Comparison of ENCODE assay signal across 19 cellular contexts in the genomic region with DNA sequence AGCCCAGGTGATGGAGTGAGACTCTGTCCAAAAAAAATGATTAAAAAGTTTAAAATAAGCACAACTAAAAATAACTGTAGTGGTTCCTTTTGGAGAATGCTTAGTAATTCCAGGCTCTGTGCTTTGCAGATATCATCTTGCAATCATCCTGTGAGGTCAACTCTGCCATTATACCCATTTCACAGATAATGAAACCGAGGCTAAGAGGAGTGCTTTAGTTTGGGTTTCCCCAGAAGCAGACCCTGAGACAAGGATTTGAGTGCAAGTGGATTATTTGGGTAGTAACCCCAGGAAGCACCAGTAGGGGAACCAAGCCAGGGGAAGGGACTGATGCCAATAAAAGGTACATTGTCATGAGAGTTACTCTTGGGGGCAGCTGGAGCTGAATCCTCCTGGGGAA. TPM values are rescaled to one million over a fixed set of nuclear protein-coding genes. Genes with fewer than 3 reads are reported as not detected.
DNase-seq lines count a peak whose midpoint lies in the region; ATAC-seq, FAIRE-seq and TF ChIP-seq lines count a peak whose summit lies in the region.
"Had no signal": no experiment of that assay in that cellular context is flagged by ENCODE, and none has a peak within 500 bp of the region (broad histone marks: within the 10 kb centered on the region; RNA-seq: fewer than 3 reads in every experiment).

No MANE protein-coding gene starts in this region.

- TF ChIP-seq EP300 in A549 (IDR thresholded peaks at IDR 0.05) = no peak

- H3K27me3 Mint-ChIP-seq in CD4-positive, CD25-positive, alpha-beta regulatory T cell = no peaks in the 10 kb centered on the region
- H3K27me3 Mint-ChIP-seq in activated naive CD8-positive, alpha-beta T cell treated with anti-CD3 and anti-CD28 coated beads, Interleukin-2, amount 50 U/mL, for 24 hours = no peaks in the 10 kb centered on the region

- DNase-seq in A549 (ENCODE audit: low read depth in 1 of 2, low spot score in 1 of 2) (no peak), HCT116 (ENCODE audit: low read depth, low spot score) (no peak), KG1 (lab: John Stamatoyannopoulos, UW) (no peak), Karpas-422 (no peak), putamen (ENCODE audit: low spot score) (no peak)
- DNase-seq in CD4-positive, CD25-positive, alpha-beta regulatory T cell = no peak
- DNase-seq in activated naive CD8-positive, alpha-beta T cell treated with anti-CD3 and anti-CD28 coated beads, Interleukin-2, amount 50 U/mL, for 24 hours = no peak
- DNase-seq: CD8-positive, alpha-beta memory T cell; DMS79 treated with DMSO at 0.1 percent for 48 hours; NCI-H1417 treated with DMSO at 0.1 percent for 48 hours; NCI-H2029; NCI-H2171; NCI-H446 treated with DMSO at 0.1 percent for 48 hours; NCI-H774; PC-9; SJCRH30; SW 1271 had no signal

- CTCF ChIA-PET in A549 (lab: Yijun Ruan, JAX) = interaction anchor here (0.9 kb wide), 1 partner anchor 434 kb away, joined by 8 read pairs; no protein-coding TSS in a partner anchor
- CTCF ChIA-PET in HCT116 (lab: Charles Lee) = no interaction called here

- no peaks in the 10 kb centered on the region for H3K36me3 Mint-ChIP-seq in CD4-positive, CD25-positive, alpha-beta regulatory T cell
- peaks cover 51% of the 10 kb centered on the region for H3K36me3 Mint-ChIP-seq in activated naive CD8-positive, alpha-beta T cell treated with anti-CD3 and anti-CD28 coated beads, Interleukin-2, amount 50 U/mL, for 24 hours (ENCODE audit: low read depth)

- H4K20me1 ChIP-seq in HCT116 (ENCODE audit: insufficient read depth) (no peaks in the 10 kb centered on the region), Karpas-422 (ENCODE audit: insufficient read depth, low read depth, low read length) (peaks cover 9% of the 10 kb centered on the region; the same call in 1 of the 2 replicates)

- TF ChIP-seq POLR2A in A549 (IDR thresholded peaks at IDR 0.05; ENCODE audit: low read length) (no peak), HCT116 (IDR thresholded peaks at IDR 0.05; ENCODE audit: borderline replicate concordance, extremely low read depth, insufficient read depth, insufficient read length) (no peak)

- H3K9ac ChIP-seq in HCT116 (ENCODE audit: low read length) = no peak overlapping the region
- H3K9ac ChIP-seq in Karpas-422 (ENCODE audit: low read length) = no peak overlapping the region

- H3K4me1 ChIP-seq in A549 (peaks cover 12% of the 10 kb centered on the region), HCT116 (ENCODE audit: control insufficient read depth in 1 of 2, insufficient read depth in 2 of 2, low read length in 2 of 2) (peaks cover 0 to 6% of the 10 kb centered on the region in 2 experiments; a peak in 1 of 4 replicates), Karpas-422 (ENCODE audit: low read length) (peaks cover 5% of the 10 kb centered on the region; the same call in 1 of the 2 replicates)
- peaks cover 21% of the 10 kb centered on the region for H3K4me1 ChIP-seq in CD4-positive, CD25-positive, alpha-beta regulatory T cell (ENCODE audit: control insufficient read depth, insufficient read depth, low read length, poor library complexity, severe bottlenecking)

- TSS peak; percentile 23 for BruUV-seq in HCT116 (replicated peaks; lab: Mats Ljungman, UMichigan)

- H3K79me2 ChIP-seq in HCT116 (ENCODE audit: insufficient read depth, low read length) (peaks cover 6% of the 10 kb centered on the region; the same call in 1 of the 2 replicates), Karpas-422 (ENCODE audit: low read length) (no peaks in the 10 kb centered on the region)

- no peak for TF ChIP-seq CTCF in A549 (IDR thresholded peaks at IDR 0.05)
- no peak for TF ChIP-seq CTCF in HCT116 (IDR thresholded peaks at IDR 0.05 in 2 of 3, conservative IDR thresholded peaks at IDR 0.05 in 1 of 3; ENCODE audit: borderline replicate concordance in 1 of 3, insufficient read depth in 1 of 3, low read depth in 2 of 3, low read length in 2 of 3)

- no peak overlapping the region for H3K4me3 Mint-ChIP-seq in CD4-positive, CD25-positive, alpha-beta regulatory T cell
- H3K4me3 Mint-ChIP-seq in activated naive CD8-positive, alpha-beta T cell treated with anti-CD3 and anti-CD28 coated beads, Interleukin-2, amount 50 U/mL, for 24 hours = no peak overlapping the region
- H3K4me3 Mint-ChIP-seq: CD8-positive, alpha-beta memory T cell had no signal

- no peak for ATAC-seq in A549
- no peak for ATAC-seq in CD4-positive, CD25-positive, alpha-beta regulatory T cell (ENCODE audit: low read depth in 2 of 2)
- no peak for ATAC-seq in HCT116
- ATAC-seq in activated naive CD8-positive, alpha-beta T cell treated with anti-CD3 and anti-CD28 coated beads, Interleukin-2, amount 50 U/mL, for 24 hours = no peak

- H3K9me2 ChIP-seq in HCT116 (ENCODE audit: insufficient read depth) = no peaks in the 10 kb centered on the region
- H3K9me2 ChIP-seq in Karpas-422 (replicated peaks; ENCODE audit: insufficient read depth, low read length) = no peaks in the 10 kb centered on the region

- H3K4me1 Mint-ChIP-seq in CD4-positive, CD25-positive, alpha-beta regulatory T cell = peaks cover 12 to 65% (median 25%) of the 10 kb centered on the region in 4 donors
- H3K4me1 Mint-ChIP-seq in activated naive CD8-positive, alpha-beta T cell treated with anti-CD3 and anti-CD28 coated beads, Interleukin-2, amount 50 U/mL, for 24 hours = peaks cover 90% of the 10 kb centered on the region

- peak overlapping the region in 2 of 3 donors; percentile 20 to 83 for H3K27ac Mint-ChIP-seq in CD4-positive, CD25-positive, alpha-beta regulatory T cell
- H3K27ac Mint-ChIP-seq in activated naive CD8-positive, alpha-beta T cell treated with anti-CD3 and anti-CD28 coated beads, Interleukin-2, amount 50 U/mL, for 24 hours = peak overlapping the region; percentile 46

- no peak for FAIRE-seq in A549 (lab: Jason Lieb, UNC)
- FAIRE-seq: D721Med, H54 had no signal

- H3K27me3 ChIP-seq in CD4-positive, CD25-positive, alpha-beta regulatory T cell (ENCODE audit: control insufficient read depth, insufficient read depth, low read length) = no peaks in the 10 kb centered on the region
- no peaks in the 10 kb centered on the region for H3K27me3 ChIP-seq in HCT116 (ENCODE audit: insufficient read depth, low read length)
- no peaks in the 10 kb centered on the region for H3K27me3 ChIP-seq in Karpas-422 (ENCODE audit: low read length)
- H3K27me3 ChIP-seq: SJCRH30 had no signal

- no peaks in the 10 kb centered on the region for H3K36me3 ChIP-seq in CD4-positive, CD25-positive, alpha-beta regulatory T cell (ENCODE audit: control insufficient read depth, insufficient read depth, low read length)
- H3K36me3 ChIP-seq in HCT116 (ENCODE audit: control insufficient read depth in 1 of 2, insufficient read depth in 2 of 2, low read length in 2 of 2) (peaks cover 0 to 3% of the 10 kb centered on the region in 2 experiments; a peak in 2 of 4 replicates), Karpas-422 (ENCODE audit: insufficient read depth, low read length) (no peaks in the 10 kb centered on the region)
- H3K36me3 ChIP-seq: SJCRH30 had no signal

- H3K9me3 Mint-ChIP-seq in CD4-positive, CD25-positive, alpha-beta regulatory T cell = no peaks in the 10 kb centered on the region
- H3K9me3 Mint-ChIP-seq in activated naive CD8-positive, alpha-beta T cell treated with anti-CD3 and anti-CD28 coated beads, Interleukin-2, amount 50 U/mL, for 24 hours = no peaks in the 10 kb centered on the region
- H3K9me3 Mint-ChIP-seq: CD8-positive, alpha-beta memory T cell had no signal

- intact Hi-C loops in HCT116 (cut with micrococcal nuclease) = no loop called here

- 54% methylated on average over 1 of the region's 1 CpG for whole genome bisulfite sequencing in A549 (ENCODE audit: missing lambda C conversion rate)

- POLR2A ChIA-PET in A549 (lab: Yijun Ruan, JAX) (no interaction called here), HCT116 (lab: Charles Lee) (no interaction called here)

- H3K27ac ChIP-seq in A549 (no peak overlapping the region), HCT116 (ENCODE audit: low read depth, low read length) (no peak overlapping the region), Karpas-422 (ENCODE audit: low read length) (no peak overlapping the region)
- H3K27ac ChIP-seq in CD4-positive, CD25-positive, alpha-beta regulatory T cell (ENCODE audit: insufficient read depth, low read length, poor library complexity, severe bottlenecking) = no peak overlapping the region
- H3K27ac ChIP-seq: PC-9, SJCRH30 had no signal

- TF ChIP-seq RAD21 in A549 (conservative IDR thresholded peaks at IDR 0.05 in 1 of 2, IDR thresholded peaks at IDR 0.05 in 1 of 2) = no peak
- no peak for TF ChIP-seq RAD21 in HCT116 (IDR thresholded peaks at IDR 0.05; ENCODE audit: low read depth)

- RAD21 ChIA-PET in HCT116 (lab: Charles Lee; ENCODE audit: low non-redundant PET in 1 of 2, low total read pairs in 2 of 2, uncharacterized antibody in 2 of 2, unreplicated experiment in 2 of 2) = no interaction called here

- H3K4me3 ChIP-seq in A549 = no peak overlapping the region
- H3K4me3 ChIP-seq in CD4-positive, CD25-positive, alpha-beta regulatory T cell (ENCODE audit: low read depth, low read length) = no peak overlapping the region
- H3K4me3 ChIP-seq in HCT116 (replicated peaks in 1 of 2; ENCODE audit: low read depth in 1 of 2, low read length in 2 of 2) = no peak overlapping the region
- no peak overlapping the region for H3K4me3 ChIP-seq in Karpas-422 (ENCODE audit: low read length)
- H3K4me3 ChIP-seq: PC-9, SJCRH30 had no signal

- H3K9me3 ChIP-seq in A549 (no peaks in the 10 kb centered on the region), HCT116 (ENCODE audit: control insufficient read depth in 1 of 2, insufficient read depth in 1 of 2, low read depth in 1 of 2, low read length in 2 of 2) (no peaks in the 10 kb centered on the region), Karpas-422 (ENCODE audit: low read length) (no peaks in the 10 kb centered on the region)
- no peaks in the 10 kb centered on the region for H3K9me3 ChIP-seq in CD4-positive, CD25-positive, alpha-beta regulatory T cell (ENCODE audit: control insufficient read depth in 2 of 2, low read length in 2 of 2)
- H3K9me3 ChIP-seq: SJCRH30 had no signal

- H3K4me2 ChIP-seq in A549 (no peak overlapping the region), HCT116 (ENCODE audit: low read length) (no peak overlapping the region), Karpas-422 (ENCODE audit: low read depth, low read length, poor library complexity, severe bottlenecking) (no peak overlapping the region)
- H3K4me2 ChIP-seq: PC-9 had no signal

- no peak overlapping the region for H2AFZ ChIP-seq in HCT116 (ENCODE audit: low read depth, low read length, poor library complexity, severe bottlenecking)
- no peak overlapping the region for H2AFZ ChIP-seq in Karpas-422 (ENCODE audit: low read length)
- H2AFZ ChIP-seq: PC-9 had no signal

RNA-seq across cellular contexts. Expression of a gene that starts 44.7 kb away (rescaled TPM):
- polyA plus RNA-seq in A549 (2011; rRNA removed) = 5.6 and 8.1 TPM in 2 replicates
- polyA plus RNA-seq in A549 (2012; cell fraction: cytosol; rRNA removed) = 10.2 and 14.2 TPM in 2 replicates
- polyA plus RNA-seq in A549 (2012; cell fraction: nucleus; rRNA removed) = 14.1 and 18.1 TPM in 2 replicates
- 14.5 to 17.6 TPM (median 15.7 TPM) in 3 replicates for polyA plus RNA-seq in A549 (2017; fragmentation: RNase III; extraction: RNeasy Plus Mini Kit Qiagen cat#74134 plus additional on column Dnase treatment)
- 12.7 and 15.4 TPM in 2 replicates for polyA minus RNA-seq in A549 (2011; rRNA and poly(A)+ RNA removed)
- total RNA-seq in CD4-positive, CD25-positive, alpha-beta regulatory T cell = 120 TPM
- polyA plus RNA-seq in CD4-positive, CD25-positive, alpha-beta regulatory T cell = 10 to 100 TPM; 21.0 to 25.7 (median 23.1) TPM
- total RNA-seq in HCT116 (2021; ENCODE audit: unreplicated experiment) = 22.2 TPM
- polyA plus RNA-seq in HCT116 (2012) = 20.3 and 22.3 TPM in 2 replicates
- total RNA-seq in Karpas-422 (2014; rRNA removed; shearing (Covaris generic); ENCODE audit: low replicate concordance) = not detected in 2 replicates
- total RNA-seq: SJCRH30 had no signal

Comparison
In these comparisons a context has a peak if more than half of its experiments do, and no peak if none do; other contexts are left out.
1. RNA of a gene that starts 44.7 kb away (total RNA-seq): 120 TPM in CD4-positive, CD25-positive, alpha-beta regulatory T cell (single experiment) and 22.2 TPM in HCT116 (single experiment); not detected in Karpas-422; every median in the first group is over 10 times any median in the second.